20 cellular contexts compared by ENCODE assay signal in the genomic region with DNA sequence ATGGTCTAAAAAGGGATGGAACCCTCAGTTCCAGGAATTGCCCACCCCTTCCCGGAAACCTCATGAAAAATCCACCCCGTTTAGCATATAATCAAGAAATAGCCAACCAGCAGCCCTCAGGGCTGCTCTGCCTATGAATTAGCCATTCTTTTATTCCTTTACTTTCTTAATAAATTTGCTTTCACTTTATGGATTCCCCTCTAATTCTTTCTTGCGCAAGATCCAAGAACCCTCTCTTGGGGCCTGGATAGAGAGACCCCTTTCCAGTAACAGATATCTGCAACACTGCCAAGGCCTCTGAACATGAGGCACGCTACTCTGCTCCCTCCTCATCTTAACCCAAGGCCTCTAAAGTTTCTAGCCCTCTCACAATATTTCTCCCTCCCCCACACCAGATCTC.
"Had no signal": no experiment of that assay in that cellular context is flagged by ENCODE, and none has a peak within 500 bp of the region (broad histone marks: within the 10 kb centered on the region; RNA-seq: fewer than 3 reads in every experiment).

No MANE protein-coding gene starts in this region.

- DNase-seq: activated CD4-positive, alpha-beta T cell treated with anti-CD3 and anti-CD28 coated beads, Interleukin-2, amount 10 ng/mL, durations not matched to agents 24 days and 14 days; activated CD8-positive, alpha-beta T cell treated with anti-CD3 and anti-CD28 coated beads for 36 hours; activated naive CD4-positive, alpha-beta T cell treated with anti-CD3 and anti-CD28 coated beads for 36 hours; activated T-cell treated with anti-CD3 and anti-CD28 coated beads, Interleukin-2, amount 50 U/mL, for 1 hour; brain microvascular endothelial cell; central memory CD4-positive, alpha-beta T cell; heart left ventricle; left ventricle myocardium superior; natural killer cell; occipital lobe; posterior cingulate gyrus; retina; stimulated activated naive CD4-positive, alpha-beta T cell treated with Interleukin-2 at 50 U/mL for 16 hours; T1000; upper lobe of left lung had no signal

- H3K27ac Mint-ChIP-seq: activated CD4-positive, alpha-beta T cell treated with anti-CD3 and anti-CD28 coated beads, Interleukin-2, amount 10 ng/mL, durations not matched to agents 24 days and 14 days; activated CD8-positive, alpha-beta T cell treated with anti-CD3 and anti-CD28 coated beads for 36 hours; activated naive CD4-positive, alpha-beta T cell treated with anti-CD3 and anti-CD28 coated beads for 36 hours; activated T-helper 17 cell treated with anti-CD3 and anti-CD28 coated beads, Interleukin-2, amount 50 U/mL, for 72 hours; memory B cell; natural killer cell had no signal

- H3K27ac ChIP-seq: brain microvascular endothelial cell, gastroesophageal sphincter, heart left ventricle, upper lobe of left lung had no signal

- H3K4me1 Mint-ChIP-seq: memory B cell had no signal

- H3K9me3 Mint-ChIP-seq: activated CD4-positive, alpha-beta T cell treated with anti-CD3 and anti-CD28 coated beads, Interleukin-2, amount 10 ng/mL, durations not matched to agents 24 days and 14 days; activated naive CD4-positive, alpha-beta T cell treated with anti-CD3 and anti-CD28 coated beads for 36 hours; activated T-helper 17 cell treated with anti-CD3 and anti-CD28 coated beads, Interleukin-2, amount 50 U/mL, for 72 hours; memory B cell; natural killer cell had no signal

- H3K36me3 ChIP-seq: brain microvascular endothelial cell, gastroesophageal sphincter, heart left ventricle, upper lobe of left lung had no signal

- FAIRE-seq: colon, endometrium had no signal

- H3K4me3 ChIP-seq: gastroesophageal sphincter, heart left ventricle, upper lobe of left lung had no signal

- H3K27me3 ChIP-seq: brain microvascular endothelial cell, upper lobe of left lung had no signal

- H3K36me3 Mint-ChIP-seq: memory B cell, natural killer cell had no signal

- H3K4me1 ChIP-seq: gastroesophageal sphincter, heart left ventricle, upper lobe of left lung had no signal

- H3K9me3 ChIP-seq: heart left ventricle, upper lobe of left lung had no signal

- H3K4me3 Mint-ChIP-seq: activated CD4-positive, alpha-beta T cell treated with anti-CD3 and anti-CD28 coated beads, Interleukin-2, amount 10 ng/mL, durations not matched to agents 24 days and 14 days; activated CD8-positive, alpha-beta T cell treated with anti-CD3 and anti-CD28 coated beads for 36 hours; activated naive CD4-positive, alpha-beta T cell treated with anti-CD3 and anti-CD28 coated beads for 36 hours; activated T-helper 17 cell treated with anti-CD3 and anti-CD28 coated beads, Interleukin-2, amount 50 U/mL, for 72 hours; memory B cell; natural killer cell had no signal
